ENCODE assay signal across 8 cellular contexts in the genomic region with DNA sequence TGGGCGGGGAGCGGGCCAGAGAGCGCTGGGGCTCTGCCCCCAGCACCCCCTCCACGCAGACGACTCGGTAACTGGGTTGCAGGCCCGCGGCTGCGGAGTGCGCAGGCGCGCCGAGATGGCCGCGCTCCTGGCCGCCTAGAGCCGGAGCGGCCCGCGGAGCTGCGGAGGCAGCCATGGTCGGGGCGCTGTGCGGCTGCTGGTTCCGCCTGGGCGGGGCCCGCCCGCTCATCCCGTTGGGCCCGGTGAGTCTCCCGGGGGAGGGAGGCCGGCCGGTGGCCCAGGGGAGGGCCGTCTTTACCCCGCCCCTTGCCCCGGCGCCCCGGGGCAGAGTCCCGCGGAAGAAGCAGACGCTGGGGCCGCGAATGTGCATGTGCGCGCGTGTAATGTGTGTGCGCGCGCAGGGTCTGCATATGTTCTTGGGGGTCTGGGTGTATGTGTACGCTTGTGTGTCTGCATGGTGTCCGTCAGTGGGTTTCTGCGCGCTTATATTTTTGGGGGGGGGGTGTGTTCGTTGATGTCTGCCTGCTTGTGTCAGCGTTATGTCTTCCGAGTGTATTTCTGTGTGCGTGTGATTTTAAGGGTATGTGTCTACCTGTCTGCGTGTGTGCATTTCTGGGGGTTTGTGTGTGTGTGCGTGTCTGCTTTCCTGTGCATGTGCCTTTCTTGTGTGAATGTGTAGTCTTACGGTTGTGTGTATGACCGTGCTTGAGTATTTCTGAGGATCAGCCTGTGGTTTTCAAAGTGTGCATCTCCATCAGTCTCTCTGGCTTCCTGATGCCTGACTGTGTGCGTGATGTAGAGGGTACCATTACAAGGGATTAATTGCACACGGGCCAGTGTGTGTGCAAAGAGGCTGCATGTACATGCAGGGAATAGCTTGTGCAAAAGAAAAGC. TPM values are rescaled to one million over a fixed set of nuclear protein-coding genes. Genes with fewer than 3 reads are reported as not detected.
DNase-seq lines count a peak whose midpoint lies in the region; ATAC-seq and TF ChIP-seq lines count a peak whose summit lies in the region.

A gene (plus strand): TSS at position 102 of the 894 bp plus-strand sequence. CDS start 72 bp downstream, at position 174.

- H3K9me3 ChIP-seq in OCI-LY7 (ENCODE audit: low read length) (no peaks in the 10 kb centered on the region), esophagus squamous epithelium (no peaks in the 10 kb centered on the region), muscle layer of colon (ENCODE audit: low read length) (no peaks in the 10 kb centered on the region)

- DNase-seq in OCI-LY7 (ENCODE audit: low spot score) (peak; percentile 72), esophagus squamous epithelium (lab: John Stamatoyannopoulos, UW) (no peak)
- DNase-seq in activated T-cell treated with anti-CD3 and anti-CD28 coated beads, Interleukin-2, amount 50 U/mL, for 72 hours, result peak; percentile 82 to 83
- peak; percentile 77 for DNase-seq in stimulated activated naive CD8-positive, alpha-beta T cell treated with anti-CD3 and anti-CD28 coated beads, Interleukin-15, Interleukin-2, amounts not matched to agents 100 U/mL and 50 U/mL, for 24 hours

- peak in 2 of 4 donors; percentile 63 to 74 for TF ChIP-seq POLR2A in esophagus squamous epithelium (IDR thresholded peaks at IDR 0.05)

- ATAC-seq in GM18511 (IDR thresholded peaks at IDR 0.05; ENCODE audit: unreplicated experiment) (peak; percentile 63), HG03103 (IDR thresholded peaks at IDR 0.05; ENCODE audit: low read depth, unreplicated experiment) (peak; percentile 55)
- peak; percentile 83 to 85 for ATAC-seq in activated T-cell treated with anti-CD3 and anti-CD28 coated beads, Interleukin-2, amount 50 U/mL, for 72 hours (replicated peaks in 1 of 2)
- ATAC-seq in stimulated activated naive CD8-positive, alpha-beta T cell treated with anti-CD3 and anti-CD28 coated beads, Interleukin-15, Interleukin-2, amounts not matched to agents 100 U/mL and 50 U/mL, for 24 hours, result peak; percentile 79

- H3K27ac ChIP-seq in 22Rv1 (peak within 1 kb of the TSS; percentile 97), OCI-LY7 (ENCODE audit: low read depth, low read length, poor library complexity, severe bottlenecking) (peak within 1 kb of the TSS; percentile 30), esophagus squamous epithelium (peak within 1 kb of the TSS; percentile 86 to 96 (median 94)), muscle layer of colon (ENCODE audit: low read depth, low read length) (peak within 1 kb of the TSS; percentile 78)

- peak within 1 kb of the TSS; percentile 76 for H3K4me3 ChIP-seq in OCI-LY7 (ENCODE audit: low read depth, low read length, poor library complexity, severe bottlenecking)
- H3K4me3 ChIP-seq in esophagus squamous epithelium, result peak within 1 kb of the TSS; percentile 58 to 85 (median 70)
- H3K4me3 ChIP-seq in muscle layer of colon (ENCODE audit: low read depth in 1 of 2, low read length in 2 of 2), result peak within 1 kb of the TSS; percentile 63 to 79

- H3K36me3 ChIP-seq in OCI-LY7 (ENCODE audit: insufficient read depth, low read length) (no peaks in the 10 kb centered on the region), esophagus squamous epithelium (no peaks in the 10 kb centered on the region), muscle layer of colon (ENCODE audit: insufficient read depth, low read length) (peaks cover 8% of the 10 kb centered on the region)

- intact Hi-C loops in OCI-LY7 (cut with micrococcal nuclease; ENCODE audit: unreplicated experiment) (loop anchor here (1.0 to 2.0 kb wide), 2 partner anchors 20 to 33 kb away; a partner anchor contains a TSS), esophagus squamous epithelium (cut with DNase I) (no loop called here)

- H3K36me3 Mint-ChIP-seq in activated T-cell treated with anti-CD3 and anti-CD28 coated beads, Interleukin-2, amount 50 U/mL, for 72 hours (ENCODE audit: insufficient read depth in 2 of 2), result peaks cover 0 to 5% of the 10 kb centered on the region in 2 donors

- H3K9me3 Mint-ChIP-seq in activated T-cell treated with anti-CD3 and anti-CD28 coated beads, Interleukin-2, amount 50 U/mL, for 72 hours, result no peaks in the 10 kb centered on the region

- POLR2A ChIA-PET in OCI-LY7 (lab: Charles Lee), result interaction anchor here (0.7 kb wide), 1 partner anchor 33 kb away, joined by 3 read pairs; a partner anchor contains a TSS

- TF ChIP-seq CTCF in 22Rv1 (IDR thresholded peaks at IDR 0.05) (no peak), OCI-LY7 (conservative IDR thresholded peaks at IDR 0.05; ENCODE audit: low read length) (no peak), esophagus squamous epithelium (IDR thresholded peaks at IDR 0.05) (peak in 2 of 6 experiments; percentile 5 to 22)

- WGBS in esophagus squamous epithelium, 2 donors, result 0% methylated on average over 3 to 29 of the region's 63 CpGs

- peak within 1 kb of the TSS; percentile 95 for H3K4me2 ChIP-seq in OCI-LY7 (ENCODE audit: low read length)

- BruUV-seq in OCI-LY7 (replicated peaks; lab: Mats Ljungman, UMichigan), result no TSS peak

- peak within 1 kb of the TSS; percentile 61 for H3K9ac ChIP-seq in muscle layer of colon (ENCODE audit: low read length)

- peak within 1 kb of the TSS; percentile 96 for H3K27ac Mint-ChIP-seq in activated T-cell treated with anti-CD3 and anti-CD28 coated beads, Interleukin-2, amount 50 U/mL, for 72 hours

- peak within 1 kb of the TSS; percentile 98 to 99 for H3K4me3 Mint-ChIP-seq in activated T-cell treated with anti-CD3 and anti-CD28 coated beads, Interleukin-2, amount 50 U/mL, for 72 hours

- no peaks in the 10 kb centered on the region for H4K20me1 ChIP-seq in OCI-LY7 (ENCODE audit: insufficient read depth, low read length)

- H3K4me1 ChIP-seq in OCI-LY7 (ENCODE audit: insufficient read depth, low read length, poor library complexity, severe bottlenecking) (peaks cover 30% of the 10 kb centered on the region), esophagus squamous epithelium (peaks cover 22 to 75% (median 32%) of the 10 kb centered on the region in 3 donors), muscle layer of colon (ENCODE audit: insufficient read depth, low read length) (peaks cover 13% of the 10 kb centered on the region)

- H2AFZ ChIP-seq in OCI-LY7 (ENCODE audit: low read length), result peak within 1 kb of the TSS; percentile 95

- no peaks in the 10 kb centered on the region for H3K79me2 ChIP-seq in OCI-LY7 (ENCODE audit: insufficient read depth, low read depth, low read length)

- H3K4me1 Mint-ChIP-seq in activated T-cell treated with anti-CD3 and anti-CD28 coated beads, Interleukin-2, amount 50 U/mL, for 72 hours (ENCODE audit: low read depth), result peaks cover 30% of the 10 kb centered on the region

- H3K27me3 ChIP-seq in esophagus squamous epithelium (no peaks in the 10 kb centered on the region), muscle layer of colon (ENCODE audit: control insufficient read depth in 1 of 2, insufficient read depth in 2 of 2, low read length in 2 of 2) (no peaks in the 10 kb centered on the region)

- H3K27me3 Mint-ChIP-seq in activated T-cell treated with anti-CD3 and anti-CD28 coated beads, Interleukin-2, amount 50 U/mL, for 72 hours (ENCODE audit: low read depth), result no peaks in the 10 kb centered on the region

- H3K9me2 ChIP-seq in OCI-LY7 (ENCODE audit: insufficient read depth, low read length), result no peaks in the 10 kb centered on the region

- CTCF ChIA-PET in OCI-LY7 (lab: Charles Lee; ENCODE audit: unreplicated experiment), result interaction anchor here (1.3 kb wide), 1 partner anchor 34 kb away, joined by 3 read pairs; a partner anchor contains a TSS

RNA-seq across cellular contexts. Expression of the gene that starts here (rescaled TPM):
- 3.7 and 7.5 TPM in 2 replicates for total RNA-seq in OCI-LY7 (2014; rRNA removed; shearing (Covaris generic))
- 8.9 and 10.5 TPM in 2 replicates for total RNA-seq in OCI-LY7 (2022)
- 1 to 10 TPM; 6.6 to 8.9 TPM for total RNA-seq in activated T-cell treated with anti-CD3 and anti-CD28 coated beads, Interleukin-2, amount 50 U/mL, for 72 hours
- total RNA-seq in esophagus squamous epithelium, result 10 to 100 TPM in 2 of 4 donors, 1 to 10 TPM in 2; 4.3 to 14.2 (median 9.4) TPM

Comparison
In these comparisons a context has a peak if more than half of its experiments do, and no peak if none do; other contexts are left out.
1. H3K27ac ChIP-seq: peak in every context shown above with its lines; median percentile 97 in 22Rv1; 94 in esophagus squamous epithelium; 78 in muscle layer of colon; 30 in OCI-LY7.